ENCODE assay signal across 8 cellular contexts in the genomic region with DNA sequence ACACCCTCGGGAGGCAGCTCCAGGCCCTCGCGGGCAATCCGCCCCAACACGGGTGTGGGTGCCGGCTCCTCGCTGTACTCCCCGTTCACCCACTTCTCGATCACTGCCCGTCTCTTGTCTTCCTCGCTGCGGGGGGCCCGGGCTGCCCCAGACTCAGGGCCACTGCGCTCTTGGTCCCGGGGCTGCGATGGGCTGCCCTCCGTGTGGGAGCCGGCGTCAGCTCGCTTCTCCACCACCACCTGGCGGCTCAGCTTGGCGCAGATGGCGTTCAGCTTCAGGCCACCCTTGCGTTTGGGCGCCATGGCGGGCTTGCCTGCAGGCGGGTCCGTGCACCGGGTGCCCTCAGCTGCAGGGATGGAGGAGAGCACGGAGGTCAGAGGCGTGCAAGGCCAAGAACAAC.
"Had no signal": no experiment of that assay in that cellular context is flagged by ENCODE, and none has a peak within 500 bp of the region (broad histone marks: within the 10 kb centered on the region; RNA-seq: fewer than 3 reads in every experiment).

No MANE protein-coding gene starts in this region.

- H3K9me3 ChIP-seq: ovary had no signal

- H3K4me3 ChIP-seq: ovary had no signal

- DNase-seq: activated CD4-positive, alpha-beta memory T cell treated with anti-CD3 and anti-CD28 coated beads for 36 hours; activated gamma-delta T cell; activated T-cell treated with anti-CD3 and anti-CD28 coated beads, Interleukin-2, amount 50 U/mL, for 48 hours; foreskin fibroblast; ovary; retina had no signal

- H3K27me3 ChIP-seq: ovary had no signal

- H3K36me3 ChIP-seq: ovary had no signal

- ATAC-seq: activated CD4-positive, CD25-positive, alpha-beta regulatory T cell treated with anti-CD3 and anti-CD28 coated beads, Interleukin-2, amount 50 U/mL, for 24 hours; stimulated activated effector memory CD8-positive, alpha-beta T cell treated with anti-CD3 and anti-CD28 coated beads, Interleukin-12 subunit alpha, Interleukin-12 subunit beta, amount 100 ng/mL, for 72 hours had no signal
